Comparison of ENCODE assay signal across 1 cellular context in genomic region chr12:48998497-48999353, GRCh38.
TF ChIP-seq lines count a peak whose summit lies in the region.

No MANE protein-coding gene starts in this region.

TF ChIP-seq in K562, 482 proteins besides CTCF, POLR2A, EP300 and RAD21 (continued from another document):
- TF ChIP-seq MGA (IDR thresholded peaks at IDR 0.05) (peak; percentile 93), POLR2G (IDR thresholded peaks at IDR 0.05; ENCODE audit: low read depth, low read length) (peak; percentile 62), U2AF1 (optimal IDR thresholded peaks at IDR 0.05; ENCODE audit: low read depth, low read length) (no peak), PATZ1 (CRISPR knock-in tag; IDR thresholded peaks at IDR 0.05; ENCODE audit: borderline replicate concordance) (no peak), SMAD3 (CRISPR knock-in tag; conservative IDR thresholded peaks at IDR 0.05) (no peak), ZNF175 (CRISPR knock-in tag; IDR thresholded peaks at IDR 0.05; ENCODE audit: low read depth) (no peak), MED1 (CRISPR knock-in tag; IDR thresholded peaks at IDR 0.05; ENCODE audit: borderline replicate concordance) (no peak), HINFP (tag; conservative IDR thresholded peaks at IDR 0.05; ENCODE audit: low read depth) (no peak), NEUROD1 (IDR thresholded peaks at IDR 0.05; ENCODE audit: borderline replicate concordance, low read depth, low read length, partially characterized antibody) (no peak), NFIC (IDR thresholded peaks at IDR 0.05) (0 out of 2 replicates have a peak, but pooled peaks have one; percentile 34), WHSC1 (IDR thresholded peaks at IDR 0.05; ENCODE audit: low read length) (no peak), ELF2 (CRISPR knock-in tag; IDR thresholded peaks at IDR 0.05) (no peak), FOXO4 (CRISPR knock-in tag; IDR thresholded peaks at IDR 0.05) (no peak), CXXC5 (CRISPR knock-in tag; IDR thresholded peaks at IDR 0.05) (no peak), NUFIP1 (IDR thresholded peaks at IDR 0.05; ENCODE audit: partially characterized antibody) (no peak), GATA2 (CRISPR knock-in tag; IDR thresholded peaks at IDR 0.05) (no peak), YY1 (IDR thresholded peaks at IDR 0.05; ENCODE audit: borderline replicate concordance in 1 of 3, control insufficient read depth in 1 of 3, extremely low read depth in 1 of 3, insufficient read depth in 3 of 3, insufficient read length in 1 of 3, insufficient replicate concordance in 2 of 3, low read depth in 1 of 3, low read length in 2 of 3) (peak in 1 of 3 experiments; percentile 10), ZNF583 (CRISPR knock-in tag; IDR thresholded peaks at IDR 0.05) (no peak), U2AF2 (optimal IDR thresholded peaks at IDR 0.05; ENCODE audit: low read depth, low read length) (no peak), E2F6 (IDR thresholded peaks at IDR 0.05; ENCODE audit: borderline replicate concordance in 1 of 2, extremely low read depth in 1 of 2, insufficient read depth in 1 of 2, insufficient read length in 1 of 2, low read depth in 1 of 2, low read length in 1 of 2, poor library complexity in 1 of 2, severe bottlenecking in 1 of 2) (peak; percentile 61 to 71), ZNF398 (CRISPR knock-in tag; IDR thresholded peaks at IDR 0.05) (no peak), JUND (IDR thresholded peaks at IDR 0.05; ENCODE audit: borderline replicate concordance, low read depth, low read length) (no peak), JUND (tag; IDR thresholded peaks at IDR 0.05; ENCODE audit: borderline replicate concordance, low read depth, low read length) (no peak), ZNF277 (CRISPR knock-in tag; IDR thresholded peaks at IDR 0.05; ENCODE audit: borderline replicate concordance) (no peak), PHB2 (IDR thresholded peaks at IDR 0.05; ENCODE audit: low read depth) (no peak), HSF4 (CRISPR knock-in tag; IDR thresholded peaks at IDR 0.05; ENCODE audit: borderline replicate concordance) (no peak), GABPB2 (CRISPR knock-in tag; conservative IDR thresholded peaks at IDR 0.05) (no peak), CREB3 (tag; conservative IDR thresholded peaks at IDR 0.05; ENCODE audit: low read depth) (no peak), HEY1 (CRISPR knock-in tag; IDR thresholded peaks at IDR 0.05; ENCODE audit: borderline replicate concordance) (no peak)
